In genomic region chr17:17580662-17581470, GRCh38 we compare ENCODE assay signal across 14 cellular contexts. TPM values are rescaled to one million over a fixed set of nuclear protein-coding genes. Genes with fewer than 3 reads are reported as not detected.
A peak's percentile ranks its signal among the peaks of the same experiment; 100 is the strongest.
DNase-seq lines count a peak whose midpoint lies in the region; ATAC-seq and TF ChIP-seq lines count a peak whose summit lies in the region.
"Had no signal": no experiment of that assay in that cellular context is flagged by ENCODE, and none has a peak within 500 bp of the region (broad histone marks: within the 10 kb centered on the region; RNA-seq: fewer than 3 reads in every experiment).

No MANE protein-coding gene starts in this region.

- DNase-seq in Right ventricle myocardium superior, result no peak
- no peak for DNase-seq in Right ventricle myocardium inferior (ENCODE audit: missing footprints)
- no peak for DNase-seq in RWPE1 (ENCODE audit: low spot score)
- DNase-seq in islet precursor cell, result peak; percentile 82
- no peak for DNase-seq in AG08396 (ENCODE audit: low spot score)
- no peak for DNase-seq in NCI-H1417 (lab: John Stamatoyannopoulos, UW)
- no peak for DNase-seq in mucosa of gallbladder (ENCODE audit: low spot score)
- DNase-seq: activated CD8-positive, alpha-beta memory T cell treated with anti-CD3 and anti-CD28 coated beads for 24 hours; NCI-H1436 treated with DMSO at 0.1 percent for 48 hours; NCI-H526 treated with DMSO at 0.1 percent for 48 hours; SHP77 treated with DMSO at 0.1 percent for 48 hours; upper lobe of left lung had no signal

- POLR2A ChIA-PET in RWPE1 (lab: Yijun Ruan, JAX; ENCODE audit: low non-redundant PET), result no interaction called here

- CTCF ChIA-PET in RWPE1 (lab: Yijun Ruan, JAX), result interaction anchor here (0.6 to 0.8 kb wide), 2 partner anchors 54 to 224 kb away, joined by 3 read pairs; no protein-coding TSS in a partner anchor

- H3K36me3 ChIP-seq in subcutaneous abdominal adipose tissue (ENCODE audit: control insufficient read depth in 5 of 5, insufficient read depth in 5 of 5, low read length in 5 of 5), result peaks cover 0 to 9% (median 0%) of the 10 kb centered on the region in 5 donors

- H3K9me3 ChIP-seq in subcutaneous abdominal adipose tissue (ENCODE audit: control insufficient read depth in 5 of 5, low read length in 5 of 5), result no peaks in the 10 kb centered on the region
- H3K9me3 ChIP-seq: upper lobe of left lung had no signal

- H3K27ac ChIP-seq in RWPE1 (peak overlapping the region; percentile 35), subcutaneous abdominal adipose tissue (ENCODE audit: low read depth, low read length) (peak overlapping the region; percentile 99)
- H3K27ac ChIP-seq: parathyroid adenoma had no signal

- peak; percentile 22 for ATAC-seq in Right ventricle myocardium superior (ENCODE audit: poor library complexity)
- ATAC-seq in Right ventricle myocardium inferior, result no peak

- H3K27me3 ChIP-seq in subcutaneous abdominal adipose tissue (ENCODE audit: control insufficient read depth in 5 of 5, insufficient read depth in 4 of 5, low read length in 5 of 5), result peaks cover 0 to 3% (median 0%) of the 10 kb centered on the region in 5 donors
- H3K27me3 ChIP-seq: upper lobe of left lung had no signal

- intact Hi-C loops in Right ventricle myocardium superior (cut with DNase I) (no loop called here), Right ventricle myocardium inferior (cut with DNase I) (no loop called here)

- no peak for TF ChIP-seq CTCF in RWPE1 (conservative IDR thresholded peaks at IDR 0.05; ENCODE audit: low read depth)

- peak overlapping the region; percentile 54 to 98 (median 65) for H3K9ac ChIP-seq in subcutaneous abdominal adipose tissue (ENCODE audit: low read length in 5 of 5)
- H3K9ac ChIP-seq: parathyroid adenoma had no signal

- peak overlapping the region in 2 of 5 donors; percentile 22 for H3K4me3 ChIP-seq in subcutaneous abdominal adipose tissue (ENCODE audit: low read depth in 1 of 5, low read length in 5 of 5)
- H3K4me3 ChIP-seq: upper lobe of left lung had no signal

- H3K4me1 ChIP-seq in subcutaneous abdominal adipose tissue (ENCODE audit: control insufficient read depth in 5 of 5, insufficient read depth in 5 of 5, low read length in 5 of 5), result peaks cover 28 to 59% (median 52%) of the 10 kb centered on the region in 5 donors
- H3K4me1 ChIP-seq: parathyroid adenoma had no signal

RNA-seq across cellular contexts. Expression of gene PEMT, which starts 10.6 kb away (rescaled TPM):
- 16.2 TPM for total RNA-seq in Right ventricle myocardium superior
- 18.2 TPM for total RNA-seq in Right ventricle myocardium inferior
- total RNA-seq in mucosa of gallbladder, result 18.5 TPM
